Comparison of ENCODE assay signal across 12 cellular contexts in genomic region chr10:72162978-72163377, GRCh38. TPM values are rescaled to one million over a fixed set of nuclear protein-coding genes. Genes with fewer than 3 reads are reported as not detected.
A peak's percentile ranks its signal among the peaks of the same experiment; 100 is the strongest.
DNase-seq lines count a peak whose midpoint lies in the region; ATAC-seq lines count a peak whose summit lies in the region.
"Had no signal": no experiment of that assay in that cellular context is flagged by ENCODE, and none has a peak within 500 bp of the region (broad histone marks: within the 10 kb centered on the region; RNA-seq: fewer than 3 reads in every experiment).

No MANE protein-coding gene starts in this region.

- CTCF ChIA-PET in naive thymus-derived CD4-positive, alpha-beta T cell (lab: Charles Lee) = no interaction called here

- H3K36me3 Mint-ChIP-seq in activated T-helper 17 cell treated with anti-CD3 and anti-CD28 coated beads, Interleukin-2, amount 50 U/mL, for 72 hours (ENCODE audit: low read depth) = peaks cover 51% of the 10 kb centered on the region
- peaks cover 7 to 33% (median 22%) of the 10 kb centered on the region in 5 donors for H3K36me3 Mint-ChIP-seq in naive thymus-derived CD4-positive, alpha-beta T cell

- ATAC-seq in HG03175 (IDR thresholded peaks at IDR 0.05; ENCODE audit: unreplicated experiment) = peak; percentile 60
- peak; percentile 96 for ATAC-seq in activated T-helper 17 cell treated with anti-CD3 and anti-CD28 coated beads, Interleukin-2, amount 50 U/mL, for 72 hours (replicated peaks)
- ATAC-seq in naive thymus-derived CD4-positive, alpha-beta T cell = peak; percentile 40
- no peak for ATAC-seq in HG03159 (IDR thresholded peaks at IDR 0.05; ENCODE audit: unreplicated experiment)

- H3K9me3 Mint-ChIP-seq in activated T-helper 17 cell treated with anti-CD3 and anti-CD28 coated beads, Interleukin-2, amount 50 U/mL, for 72 hours = no peaks in the 10 kb centered on the region
- H3K9me3 Mint-ChIP-seq in naive thymus-derived CD4-positive, alpha-beta T cell = peaks cover 0 to 2% (median 0%) of the 10 kb centered on the region in 11 donors

- H3K4me3 Mint-ChIP-seq in activated T-helper 17 cell treated with anti-CD3 and anti-CD28 coated beads, Interleukin-2, amount 50 U/mL, for 72 hours = peak overlapping the region; percentile 53
- no peak overlapping the region for H3K4me3 Mint-ChIP-seq in naive thymus-derived CD4-positive, alpha-beta T cell

- intact Hi-C loops in naive thymus-derived CD4-positive, alpha-beta T cell (cut with micrococcal nuclease) = loop anchor here in 1 of 2 donors (10.0 kb wide), 1 partner anchor 52 kb away; the partner anchor contains the start of genes ANAPC16 and ASCC1

- H3K27me3 ChIP-seq in naive thymus-derived CD4-positive, alpha-beta T cell (ENCODE audit: control insufficient read depth in 2 of 2, insufficient read depth in 2 of 2, low read length in 2 of 2) = no peaks in the 10 kb centered on the region
- H3K27me3 ChIP-seq: uterus had no signal

- peaks cover 0 to 4% of the 10 kb centered on the region in 2 donors for H3K4me1 ChIP-seq in naive thymus-derived CD4-positive, alpha-beta T cell (ENCODE audit: control insufficient read depth in 2 of 2, insufficient read depth in 2 of 2, low read length in 2 of 2)
- H3K4me1 ChIP-seq: uterus had no signal

- peak; percentile 70 for DNase-seq in NOMO-1 treated with DMSO at 0.1 percent for 48 hours (lab: John Stamatoyannopoulos, UW; ENCODE audit: unreplicated experiment)
- DNase-seq in NOMO-1 treated with dmso at 0.1 percent for 144 hours (lab: John Stamatoyannopoulos, UW; ENCODE audit: unreplicated experiment) = no peak
- DNase-seq in naive thymus-derived CD4-positive, alpha-beta T cell = no peak
- no peak for DNase-seq in DMS79 treated with DMSO at 0.1 percent for 48 hours (lab: John Stamatoyannopoulos, UW)
- DNase-seq in NCI-H2227 (lab: John Stamatoyannopoulos, UW; ENCODE audit: unreplicated experiment) = no peak
- DNase-seq: islet precursor cell, uterus had no signal

- no peak overlapping the region for H3K27ac ChIP-seq in naive thymus-derived CD4-positive, alpha-beta T cell (ENCODE audit: low read depth, low read length)
- H3K27ac ChIP-seq: 22Rv1, uterus had no signal

- H3K27ac Mint-ChIP-seq in activated T-helper 17 cell treated with anti-CD3 and anti-CD28 coated beads, Interleukin-2, amount 50 U/mL, for 72 hours = peak overlapping the region; percentile 68
- H3K27ac Mint-ChIP-seq in naive thymus-derived CD4-positive, alpha-beta T cell = no peak overlapping the region

- H3K36me3 ChIP-seq in naive thymus-derived CD4-positive, alpha-beta T cell (ENCODE audit: control insufficient read depth in 2 of 3, insufficient read depth in 3 of 3, low read length in 3 of 3) = peaks cover 0 to 7% (median 0%) of the 10 kb centered on the region in 3 experiments
- H3K36me3 ChIP-seq: uterus had no signal

- no peak overlapping the region for H3K4me3 ChIP-seq in naive thymus-derived CD4-positive, alpha-beta T cell (ENCODE audit: low read length)
- H3K4me3 ChIP-seq: smooth muscle cell, uterus had no signal

- POLR2A ChIA-PET in naive thymus-derived CD4-positive, alpha-beta T cell (lab: Charles Lee) = no interaction called here

- peaks cover 11% of the 10 kb centered on the region for H3K4me1 Mint-ChIP-seq in activated T-helper 17 cell treated with anti-CD3 and anti-CD28 coated beads, Interleukin-2, amount 50 U/mL, for 72 hours
- H3K4me1 Mint-ChIP-seq in naive thymus-derived CD4-positive, alpha-beta T cell = peaks cover 0 to 16% (median 13%) of the 10 kb centered on the region in 7 donors

- no peaks in the 10 kb centered on the region for H3K27me3 Mint-ChIP-seq in activated T-helper 17 cell treated with anti-CD3 and anti-CD28 coated beads, Interleukin-2, amount 50 U/mL, for 72 hours
- H3K27me3 Mint-ChIP-seq in naive thymus-derived CD4-positive, alpha-beta T cell = no peaks in the 10 kb centered on the region

- no peaks in the 10 kb centered on the region for H3K9me3 ChIP-seq in naive thymus-derived CD4-positive, alpha-beta T cell (ENCODE audit: control insufficient read depth in 2 of 3, low read length in 3 of 3)
- H3K9me3 ChIP-seq: uterus had no signal

RNA-seq across cellular contexts. Expression of gene ANAPC16, which starts 52.8 kb away (rescaled TPM):
- 100 to 1,000 TPM in 1 of 2 donors, 10 to 100 TPM in 1; 74.3 to 119 TPM for total RNA-seq in activated T-helper 17 cell treated with anti-CD3 and anti-CD28 coated beads, Interleukin-2, amount 50 U/mL, for 72 hours
- total RNA-seq in naive thymus-derived CD4-positive, alpha-beta T cell = 100 to 1,000 TPM in 3 of 5 experiments, 10 to 100 TPM in 2; 85.5 to 131 (median 105) TPM
- 100 to 1,000 TPM; 318 to 445 TPM for polyA plus RNA-seq in naive thymus-derived CD4-positive, alpha-beta T cell

RNA-seq across cellular contexts. Expression of gene ASCC1, which starts 53.1 kb away (rescaled TPM):
- 10 to 100 TPM; 44.0 to 48.6 TPM for total RNA-seq in activated T-helper 17 cell treated with anti-CD3 and anti-CD28 coated beads, Interleukin-2, amount 50 U/mL, for 72 hours
- 10 to 100 TPM; 19.4 to 33.1 (median 24.2) TPM for total RNA-seq in naive thymus-derived CD4-positive, alpha-beta T cell
- 10 to 100 TPM; 25.2 to 27.1 TPM for polyA plus RNA-seq in naive thymus-derived CD4-positive, alpha-beta T cell
